In genomic region chr14:24403294-24404013, GRCh38 we compare ENCODE assay signal across 11 cellular contexts. TPM values are rescaled to one million over a fixed set of nuclear protein-coding genes. Genes with fewer than 3 reads are reported as not detected.
DNase-seq lines count a peak whose midpoint lies in the region; ATAC-seq and TF ChIP-seq lines count a peak whose summit lies in the region.
"Had no signal": no experiment of that assay in that cellular context is flagged by ENCODE, and none has a peak within 500 bp of the region (broad histone marks: within the 10 kb centered on the region; RNA-seq: fewer than 3 reads in every experiment).

No MANE protein-coding gene starts in this region.

- no peak overlapping the region for H2AFZ ChIP-seq in neural cell (ENCODE audit: low read depth, low read length)

- H3K9ac ChIP-seq in neural cell (ENCODE audit: low read length), result no peak overlapping the region

- H3K9me3 ChIP-seq in RWPE2 (ENCODE audit: severe bottlenecking) (no peaks in the 10 kb centered on the region), neural cell (ENCODE audit: low read length) (no peaks in the 10 kb centered on the region)
- H3K9me3 ChIP-seq: esophagus squamous epithelium had no signal

- H3K79me2 ChIP-seq in neural cell (replicated peaks; ENCODE audit: insufficient read depth, low read length), result peaks cover 11% of the 10 kb centered on the region

- TF ChIP-seq EP300 in neural cell (conservative IDR thresholded peaks at IDR 0.05; ENCODE audit: poor library complexity, severe bottlenecking), result no peak

- H3K27me3 ChIP-seq in RWPE2 (ENCODE audit: insufficient read depth, poor library complexity, severe bottlenecking) (no peaks in the 10 kb centered on the region), neural cell (ENCODE audit: insufficient read depth, low read depth, low read length) (peaks cover 3% of the 10 kb centered on the region), foreskin keratinocyte (no peaks in the 10 kb centered on the region)
- H3K27me3 ChIP-seq: esophagus squamous epithelium had no signal

- H4K20me1 ChIP-seq in neural cell (ENCODE audit: insufficient read depth), result no peaks in the 10 kb centered on the region

- H3K36me3 ChIP-seq in RWPE2 (ENCODE audit: low read depth) (no peaks in the 10 kb centered on the region), neural cell (ENCODE audit: insufficient read depth, low read length) (no peaks in the 10 kb centered on the region)

- no peaks in the 10 kb centered on the region for H3K4me1 ChIP-seq in RWPE2 (ENCODE audit: insufficient read depth, poor library complexity, severe bottlenecking)
- no peaks in the 10 kb centered on the region for H3K4me1 ChIP-seq in foreskin keratinocyte

- no peak overlapping the region for H3K4me2 ChIP-seq in neural cell (ENCODE audit: low read length)

- peak; percentile 43; the same call in 1 of the 3 replicates for ATAC-seq in RWPE2 (ENCODE audit: low read depth)
- ATAC-seq in foreskin keratinocyte, result no peak
- ATAC-seq in GM18498 (IDR thresholded peaks at IDR 0.05; ENCODE audit: unreplicated experiment), result no peak
- ATAC-seq: naive thymus-derived CD4-positive, alpha-beta T cell had no signal

- DNase-seq in AG08395 (ENCODE audit: low spot score), result peak; percentile 65
- no peak for DNase-seq in RWPE2 (ENCODE audit: low spot score)
- peak; percentile 56 for DNase-seq in fibroblast of pulmonary artery (ENCODE audit: low read depth)
- DNase-seq in foreskin keratinocyte, result no peak
- DNase-seq in T-helper 1 cell, result no peak
- DNase-seq in NCI-H1930 (lab: John Stamatoyannopoulos, UW), result no peak
- DNase-seq: Calu3; esophagus squamous epithelium; naive thymus-derived CD4-positive, alpha-beta T cell had no signal

- TF ChIP-seq CTCF in RWPE2 (IDR thresholded peaks at IDR 0.05; ENCODE audit: poor library complexity, severe bottlenecking) (no peak), fibroblast of pulmonary artery (IDR thresholded peaks at IDR 0.05; ENCODE audit: low read length, missing control alignments) (no peak), neural cell (IDR thresholded peaks at IDR 0.05; ENCODE audit: poor library complexity, severe bottlenecking) (no peak), foreskin keratinocyte (conservative IDR thresholded peaks at IDR 0.05) (no peak)

- TF ChIP-seq RAD21 in neural cell (conservative IDR thresholded peaks at IDR 0.05), result no peak

- no peak overlapping the region for H3K27ac ChIP-seq in RWPE2 (ENCODE audit: poor library complexity, severe bottlenecking)
- no peak overlapping the region for H3K27ac ChIP-seq in neural cell (ENCODE audit: low read length)
- no peak overlapping the region for H3K27ac ChIP-seq in foreskin keratinocyte

- H3K4me3 ChIP-seq in RWPE2 (ENCODE audit: severe bottlenecking) (no peak overlapping the region), fibroblast of pulmonary artery (replicated peaks; ENCODE audit: low read depth, low read length) (no peak overlapping the region), neural cell (ENCODE audit: low read length) (peak overlapping the region; percentile 10)
- H3K4me3 ChIP-seq: esophagus squamous epithelium had no signal

- H3K9me2 ChIP-seq in neural cell (ENCODE audit: insufficient read depth, low read length), result no peaks in the 10 kb centered on the region

- no peaks in the 10 kb centered on the region for H3F3A ChIP-seq in neural cell (ENCODE audit: insufficient read depth, low read length, poor library complexity, severe bottlenecking)

TF ChIP-seq in neural cell, 6 proteins besides CTCF, POLR2A, EP300 and RAD21:
- TF ChIP-seq, protein P1, sequence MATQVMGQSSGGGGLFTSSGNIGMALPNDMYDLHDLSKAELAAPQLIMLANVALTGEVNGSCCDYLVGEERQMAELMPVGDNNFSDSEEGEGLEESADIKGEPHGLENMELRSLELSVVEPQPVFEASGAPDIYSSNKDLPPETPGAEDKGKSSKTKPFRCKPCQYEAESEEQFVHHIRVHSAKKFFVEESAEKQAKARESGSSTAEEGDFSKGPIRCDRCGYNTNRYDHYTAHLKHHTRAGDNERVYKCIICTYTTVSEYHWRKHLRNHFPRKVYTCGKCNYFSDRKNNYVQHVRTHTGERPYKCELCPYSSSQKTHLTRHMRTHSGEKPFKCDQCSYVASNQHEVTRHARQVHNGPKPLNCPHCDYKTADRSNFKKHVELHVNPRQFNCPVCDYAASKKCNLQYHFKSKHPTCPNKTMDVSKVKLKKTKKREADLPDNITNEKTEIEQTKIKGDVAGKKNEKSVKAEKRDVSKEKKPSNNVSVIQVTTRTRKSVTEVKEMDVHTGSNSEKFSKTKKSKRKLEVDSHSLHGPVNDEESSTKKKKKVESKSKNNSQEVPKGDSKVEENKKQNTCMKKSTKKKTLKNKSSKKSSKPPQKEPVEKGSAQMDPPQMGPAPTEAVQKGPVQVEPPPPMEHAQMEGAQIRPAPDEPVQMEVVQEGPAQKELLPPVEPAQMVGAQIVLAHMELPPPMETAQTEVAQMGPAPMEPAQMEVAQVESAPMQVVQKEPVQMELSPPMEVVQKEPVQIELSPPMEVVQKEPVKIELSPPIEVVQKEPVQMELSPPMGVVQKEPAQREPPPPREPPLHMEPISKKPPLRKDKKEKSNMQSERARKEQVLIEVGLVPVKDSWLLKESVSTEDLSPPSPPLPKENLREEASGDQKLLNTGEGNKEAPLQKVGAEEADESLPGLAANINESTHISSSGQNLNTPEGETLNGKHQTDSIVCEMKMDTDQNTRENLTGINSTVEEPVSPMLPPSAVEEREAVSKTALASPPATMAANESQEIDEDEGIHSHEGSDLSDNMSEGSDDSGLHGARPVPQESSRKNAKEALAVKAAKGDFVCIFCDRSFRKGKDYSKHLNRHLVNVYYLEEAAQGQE (IDR thresholded peaks at IDR 0.05; ENCODE audit: borderline replicate concordance), result no peak
- TF ChIP-seq EZH2 (IDR thresholded peaks at IDR 0.05; ENCODE audit: borderline replicate concordance, insufficient read depth, low read length, poor library complexity, severe bottlenecking) (no peak), SMC3 (conservative IDR thresholded peaks at IDR 0.05; ENCODE audit: poor library complexity) (no peak), TAF1 (IDR thresholded peaks at IDR 0.05; ENCODE audit: low read depth) (no peak), POLR2AphosphoS5 (IDR thresholded peaks at IDR 0.05) (no peak), MXI1 (conservative IDR thresholded peaks at IDR 0.05; ENCODE audit: poor library complexity, severe bottlenecking) (no peak)

RNA-seq across cellular contexts. Expression of gene NYNRIN, which starts 4.7 kb away (rescaled TPM):
- polyA plus RNA-seq in neural cell (5.7 and 9.1 TPM in 2 replicates), foreskin keratinocyte (4.7 and 6.0 TPM in 2 replicates)
- 17.2 and 18.0 TPM in 2 replicates for polyA minus RNA-seq in neural cell
- 11.1 and 16.3 TPM in 2 replicates for total RNA-seq in foreskin keratinocyte
- polyA plus RNA-seq: naive thymus-derived CD4-positive, alpha-beta T cell had no signal

RNA-seq across cellular contexts. Expression of gene CBLN3, which starts 26.0 kb away (rescaled TPM):
- not detected in 2 replicates for polyA plus RNA-seq in neural cell
- not detected in 2 replicates for polyA minus RNA-seq in neural cell
- total RNA-seq in foreskin keratinocyte, result 0.42 and 1.2 TPM in 2 replicates
- 0.47 and 1.3 TPM in 2 replicates for polyA plus RNA-seq in foreskin keratinocyte

RNA-seq across cellular contexts. Expression of gene KHNYN, which starts 26.3 kb away (rescaled TPM):
- polyA plus RNA-seq in neural cell (0.53 and 0.92 TPM in 2 replicates), foreskin keratinocyte (18.7 and 21.0 TPM in 2 replicates)
- polyA minus RNA-seq in neural cell, result 0.73 and 1.0 TPM in 2 replicates
- 51.5 and 55.4 TPM in 2 replicates for total RNA-seq in foreskin keratinocyte

RNA-seq across cellular contexts. Expression of gene NFATC4, which starts 35.5 kb away (rescaled TPM):
- 0.22 and 0.48 TPM in 2 replicates for polyA plus RNA-seq in neural cell
- polyA minus RNA-seq in neural cell, result 0.73 and 1.0 TPM in 2 replicates
- total RNA-seq in foreskin keratinocyte, result 11.1 and 19.8 TPM in 2 replicates
- 13.1 and 21.1 TPM in 2 replicates for polyA plus RNA-seq in foreskin keratinocyte
- total RNA-seq: naive thymus-derived CD4-positive, alpha-beta T cell had no signal
- polyA plus RNA-seq: naive thymus-derived CD4-positive, alpha-beta T cell had no signal

RNA-seq across cellular contexts. Expression of gene SDR39U1, which starts 39.1 kb away (rescaled TPM):
- polyA plus RNA-seq in neural cell (142 and 173 TPM in 2 replicates), foreskin keratinocyte (33.1 and 42.8 TPM in 2 replicates)
- 47.0 and 53.6 TPM in 2 replicates for polyA minus RNA-seq in neural cell
- 15.1 and 21.1 TPM in 2 replicates for total RNA-seq in foreskin keratinocyte

Comparison
In these comparisons a context has a peak if more than half of its experiments do, and no peak if none do; other contexts are left out.
1. DNase-seq: peak in AG08395 (single experiment) and fibroblast of pulmonary artery (single experiment); none in RWPE2 (single experiment), foreskin keratinocyte (0 of 2), T-helper 1 cell (0 of 5) and NCI-H1930 (0 of 2).
2. RNA of gene KHNYN, which starts 26.3 kb away (polyA plus RNA-seq): 18.7 to 21.0 TPM in foreskin keratinocyte; 0.53 to 0.92 TPM in neural cell; every median in the first group is over 10 times any median in the second.